Comparison of ENCODE assay signal across 26 cellular contexts in the genomic region with DNA sequence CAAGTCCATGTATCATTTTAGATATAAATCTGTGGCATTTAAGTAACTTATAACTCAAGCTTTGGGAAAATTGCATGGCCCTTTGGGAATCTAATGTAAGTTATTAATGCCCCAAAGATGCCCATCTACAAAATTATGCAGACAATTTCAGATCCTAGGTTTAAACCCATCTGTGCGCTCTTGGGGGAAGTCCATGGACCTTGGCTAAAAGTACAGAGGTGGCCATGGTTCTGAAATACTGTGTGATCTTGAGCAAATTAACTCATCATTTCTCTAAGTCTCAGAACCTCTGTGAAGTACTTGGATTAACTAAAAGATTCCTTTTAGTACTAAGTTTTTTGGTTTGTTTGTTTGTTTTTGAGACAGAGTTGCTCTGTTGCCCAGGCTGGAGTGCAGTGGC.
"Had no signal": no experiment of that assay in that cellular context is flagged by ENCODE, and none has a peak within 500 bp of the region (broad histone marks: within the 10 kb centered on the region; RNA-seq: fewer than 3 reads in every experiment).

No MANE protein-coding gene starts in this region.

- H3K4me3 ChIP-seq: neural progenitor cell, ovary, psoas muscle, right lobe of liver, sigmoid colon, stomach, thoracic aorta, thyroid gland, tibial nerve, upper lobe of left lung, vagina had no signal

- DNase-seq: natural killer cell; occipital lobe; ovary; posterior cingulate gyrus; psoas muscle; right cardiac atrium; right lobe of liver; sigmoid colon; small intestine; stimulated activated CD4-positive, alpha-beta T cell treated with anti-CD3 and anti-CD28 coated beads, Interleukin-15, amount 100 ng/mL, for 24 hours; stimulated activated CD4-positive, alpha-beta T cell treated with anti-CD3 and anti-CD28 coated beads, Interleukin-2, amount 100 ng/mL, for 24 hours; stimulated activated CD4-positive, alpha-beta T cell treated with anti-CD3 and anti-CD28 coated beads, Interleukin-2, amount 100 ng/mL, for 48 hours; stimulated activated CD4-positive, alpha-beta T cell treated with anti-CD3 and anti-CD28 coated beads, Interleukin-4, amount 100 ng/mL, for 24 hours; stimulated activated naive B cell treated with anti-CD40 and anti-IgM and Interleukin-4, amounts not matched to agents 10 μg/mL and 1 μg/mL and 100 μg/mL, for 72 hours; stimulated activated naive CD4-positive, alpha-beta T cell treated with Interleukin-2 at 50 U/mL for 16 hours; stomach; trophoblast cell; upper lobe of left lung had no signal

- H3K36me3 ChIP-seq: neural progenitor cell, ovary had no signal

- FAIRE-seq: urothelium cell line had no signal

- H3K27ac ChIP-seq: neural progenitor cell, ovary, parathyroid adenoma, psoas muscle, sigmoid colon, stomach, thoracic aorta, thyroid gland, upper lobe of left lung, vagina had no signal

- H3K4me1 ChIP-seq: neural progenitor cell had no signal

- ATAC-seq: natural killer cell; psoas muscle; right cardiac atrium; stimulated activated effector memory CD8-positive, alpha-beta T cell treated with anti-CD3 and anti-CD28 coated beads, Interleukin-12 subunit alpha, Interleukin-12 subunit beta, amount 100 ng/mL, for 72 hours; stimulated activated naive B cell treated with anti-CD40 and anti-IgM and Interleukin-4, amounts not matched to agents 10 μg/mL and 1 μg/mL and 100 μg/mL, for 72 hours had no signal

- H3K4me2 ChIP-seq: neural progenitor cell had no signal

- H3K9me3 ChIP-seq: ovary, psoas muscle, right lobe of liver, sigmoid colon, stomach, thoracic aorta, thyroid gland, tibial nerve, upper lobe of left lung, vagina had no signal

- H3K27me3 ChIP-seq: neural progenitor cell, ovary, right lobe of liver, sigmoid colon, stomach, thyroid gland, tibial nerve, upper lobe of left lung, vagina had no signal

- H3K9ac ChIP-seq: neural progenitor cell, parathyroid adenoma had no signal

- H2AFZ ChIP-seq: neural progenitor cell, parathyroid adenoma had no signal
